ENCODE assay signal across 15 cellular contexts in the genomic region with DNA sequence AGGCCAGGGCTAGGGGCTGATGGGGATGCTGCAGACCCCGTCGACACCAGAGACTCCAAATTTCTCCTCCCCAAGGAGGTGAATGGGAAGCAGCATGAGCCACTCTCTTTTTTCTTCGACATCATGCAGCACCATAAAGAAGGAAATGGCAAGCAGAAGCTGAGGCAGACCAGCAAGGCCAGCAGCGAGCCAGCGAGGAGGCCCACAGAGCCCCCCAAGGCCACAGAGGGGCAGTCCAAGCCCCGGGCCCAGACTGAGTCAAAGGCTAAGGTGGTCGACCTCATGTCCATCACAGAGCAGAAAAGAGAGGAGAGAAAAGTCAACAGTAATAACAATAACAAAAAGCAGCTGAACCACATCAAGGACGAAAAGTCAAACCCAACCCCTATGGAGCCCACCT.
"Had no signal": no experiment of that assay in that cellular context is flagged by ENCODE, and none has a peak within 500 bp of the region (broad histone marks: within the 10 kb centered on the region; RNA-seq: fewer than 3 reads in every experiment).

No MANE protein-coding gene starts in this region.

- H3K9me3 ChIP-seq: left ventricle myocardium inferior, psoas muscle had no signal

- H3K4me3 ChIP-seq: left ventricle myocardium inferior, psoas muscle had no signal

- ATAC-seq: activated naive CD4-positive, alpha-beta T cell treated with anti-CD3 and anti-CD28 coated beads, Interleukin-2, amount 50 U/mL, for 72 hours; psoas muscle; sciatic nerve had no signal

- H3K4me1 ChIP-seq: left ventricle myocardium inferior, psoas muscle had no signal

- H3K27ac ChIP-seq: left ventricle myocardium inferior, psoas muscle had no signal

- H3K9me3 Mint-ChIP-seq: activated naive CD4-positive, alpha-beta T cell treated with anti-CD3 and anti-CD28 coated beads, Interleukin-2, amount 50 U/mL, for 72 hours had no signal

- FAIRE-seq: kidney had no signal

- DNase-seq: activated CD4-positive, alpha-beta T cell treated with anti-CD3 and anti-CD28 coated beads, Interleukin-2, amount 50 U/mL, for 1 hour; activated CD4-positive, CD25-positive, alpha-beta regulatory T cell; activated CD8-positive, alpha-beta memory T cell treated with anti-CD3 and anti-CD28 coated beads for 24 hours; central memory CD4-positive, alpha-beta T cell; cortex of kidney; effector CD4-positive, alpha-beta T cell; foreskin fibroblast; hypothalamus; kidney; left ventricle myocardium inferior; mesendoderm; psoas muscle; T-helper 2 cell had no signal
